Comparison of ENCODE assay signal across 24 cellular contexts in the genomic region with DNA sequence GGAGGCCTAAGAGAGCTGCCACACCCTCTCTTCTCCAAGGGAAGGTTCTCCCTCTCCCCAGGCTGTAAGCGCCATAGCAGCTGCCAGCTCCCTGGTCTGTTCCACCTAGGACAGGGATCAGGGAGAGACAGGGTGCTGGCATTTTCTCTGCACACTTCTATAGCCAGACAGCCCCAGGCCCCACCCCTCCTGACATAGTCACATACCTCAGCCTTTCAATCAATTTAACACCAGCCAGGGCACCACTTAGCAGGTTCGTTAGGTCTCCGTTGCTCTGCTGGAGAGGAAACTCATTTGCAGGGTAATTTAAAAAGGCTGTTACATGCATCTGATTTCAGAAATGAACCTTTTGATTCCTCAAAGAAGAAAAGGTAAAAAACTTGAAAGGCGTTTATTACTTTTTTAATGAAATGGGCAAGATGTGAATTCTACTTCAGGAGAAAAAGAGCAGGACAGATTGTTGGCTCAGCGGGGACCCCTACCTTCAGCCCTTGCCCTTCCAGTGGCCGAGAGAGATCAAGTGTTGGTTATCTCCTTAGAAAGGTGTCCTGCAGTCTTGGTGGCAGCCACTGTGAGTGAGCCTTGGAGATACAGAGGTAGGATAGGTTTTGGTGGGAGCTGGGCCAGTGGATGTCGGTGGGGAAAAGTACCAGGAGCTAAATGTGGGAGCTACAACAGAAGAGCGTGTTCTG.
"Had no signal": no experiment of that assay in that cellular context is flagged by ENCODE, and none has a peak within 500 bp of the region (broad histone marks: within the 10 kb centered on the region; RNA-seq: fewer than 3 reads in every experiment).

No MANE protein-coding gene starts in this region.

- H3K27ac Mint-ChIP-seq: natural killer cell; progenitor cell of endocrine pancreas; stimulated activated naive CD8-positive, alpha-beta T cell treated with anti-CD3 and anti-CD28 coated beads, Interleukin-15, amount 100 ng/mL, for 72 hours had no signal

- H3K4me3 ChIP-seq: gastrocnemius medialis, lower lobe of right lung, smooth muscle cell, suprapubic skin had no signal

- H3K9me3 ChIP-seq: gastrocnemius medialis, lower lobe of right lung, neutrophil had no signal

- H3K4me2 ChIP-seq: smooth muscle cell had no signal

- H3K27me3 ChIP-seq: gastrocnemius medialis, neutrophil, suprapubic skin had no signal

- H3K4me1 ChIP-seq: gastrocnemius medialis, lower lobe of right lung, parathyroid adenoma, suprapubic skin had no signal

- H3K4me1 Mint-ChIP-seq: natural killer cell; stimulated activated naive CD8-positive, alpha-beta T cell treated with anti-CD3 and anti-CD28 coated beads, Interleukin-15, amount 100 ng/mL, for 72 hours had no signal

- H3K79me2 ChIP-seq: parathyroid adenoma had no signal

- DNase-seq: cortex of kidney; foreskin fibroblast; gastrocnemius medialis; head of caudate nucleus; kidney glomerular epithelial cell; left colon; left ventricle myocardium superior; lower lobe of right lung; natural killer cell; stimulated activated CD4-positive, alpha-beta T cell treated with anti-CD3 and anti-CD28 coated beads, Interleukin-12 subunit alpha, Interleukin-12 subunit beta, amount 100 ng/mL, for 4 hours; stimulated activated CD4-positive, alpha-beta T cell treated with anti-CD3 and anti-CD28 coated beads, Interleukin-1b, Interleukin-23, amount 100 ng/mL, for 48 hours; stimulated activated CD4-positive, alpha-beta T cell treated with anti-CD3 and anti-CD28 coated beads, Interleukin-4, amount 100 ng/mL, for 1 hour; stimulated activated CD8-positive, alpha-beta memory T cell treated with anti-CD3 and anti-CD28 coated beads, Interleukin-4, amount 100 ng/mL, for 48 hours; stimulated activated naive CD4-positive, alpha-beta T cell; stimulated activated naive CD8-positive, alpha-beta T cell treated with anti-CD3 and anti-CD28 coated beads, Interleukin-15, amount 100 ng/mL, for 72 hours; trophoblast cell had no signal

- H3K27me3 Mint-ChIP-seq: progenitor cell of endocrine pancreas; stimulated activated naive CD8-positive, alpha-beta T cell treated with anti-CD3 and anti-CD28 coated beads, Interleukin-15, amount 100 ng/mL, for 72 hours had no signal

- H3K4me3 Mint-ChIP-seq: natural killer cell; stimulated activated naive CD8-positive, alpha-beta T cell treated with anti-CD3 and anti-CD28 coated beads, Interleukin-15, amount 100 ng/mL, for 72 hours had no signal

- H3K27ac ChIP-seq: epithelial cell of prostate, gastrocnemius medialis, lower lobe of right lung, neutrophil, parathyroid adenoma, suprapubic skin had no signal

- H3K36me3 ChIP-seq: gastrocnemius medialis, lower lobe of right lung, neutrophil, suprapubic skin had no signal

- H3K36me3 Mint-ChIP-seq: natural killer cell had no signal

- H3K9ac ChIP-seq: parathyroid adenoma had no signal

- H2AFZ ChIP-seq: parathyroid adenoma had no signal

- FAIRE-seq: islet of Langerhans, urothelium cell line had no signal
